9 cellular contexts compared by ENCODE assay signal in genomic region chr14:45083622-45083978, GRCh38. TPM values are rescaled to one million over a fixed set of nuclear protein-coding genes. Genes with fewer than 3 reads are reported as not detected.
A peak's percentile ranks its signal among the peaks of the same experiment; 100 is the strongest.
DNase-seq lines count a peak whose midpoint lies in the region; ATAC-seq, FAIRE-seq and TF ChIP-seq lines count a peak whose summit lies in the region.
"Had no signal": no experiment of that assay in that cellular context is flagged by ENCODE, and none has a peak within 500 bp of the region (broad histone marks: within the 10 kb centered on the region; RNA-seq: fewer than 3 reads in every experiment).

No MANE protein-coding gene starts in this region.

- H3K9me1 ChIP-seq in keratinocyte (ENCODE audit: control insufficient read depth, extremely low read depth, insufficient read depth, low read length): no peaks in the 10 kb centered on the region

- POLR2A ChIA-PET in activated CD8-positive, alpha-beta T cell treated with anti-CD3 and anti-CD28 coated beads for 36 hours (lab: Charles Lee): interaction anchor here (1.0 to 3.1 kb wide), 6 partner anchors 9 to 187 kb away, joined by 3 to 21 read pairs (median 4); partner anchors contain the start of genes FANCM, KLHL28 and TOGARAM1

- H3K36me3 ChIP-seq in keratinocyte (ENCODE audit: control insufficient read depth in 2 of 2, extremely low read depth in 1 of 2, insufficient read depth in 2 of 2, low read length in 2 of 2) (peaks cover 0 to 4% of the 10 kb centered on the region in 2 experiments), testis (ENCODE audit: low read depth, missing control alignments) (no peaks in the 10 kb centered on the region)

- H3K4me3 ChIP-seq in keratinocyte (ENCODE audit: control insufficient read depth in 2 of 3, extremely low read depth in 1 of 3, insufficient read depth in 2 of 3, low read depth in 1 of 3, low read length in 3 of 3) (peak overlapping the region; percentile 42 to 77 (median 55)), testis (peak overlapping the region; percentile 70 to 73)

- H3K4me1 ChIP-seq in keratinocyte (ENCODE audit: control insufficient read depth, extremely low read depth, insufficient read depth, low read length) (peaks cover 29% of the 10 kb centered on the region), testis (peaks cover 5% of the 10 kb centered on the region)

- peaks cover 39% of the 10 kb centered on the region for H3K4me1 Mint-ChIP-seq in activated T-cell treated with anti-CD3 and anti-CD28 coated beads, Interleukin-2, amount 50 U/mL, for 24 hours (ENCODE audit: low read depth)
- H3K4me1 Mint-ChIP-seq in activated CD8-positive, alpha-beta T cell treated with anti-CD3 and anti-CD28 coated beads for 36 hours (ENCODE audit: low read depth): peaks cover 42% of the 10 kb centered on the region

- dilution Hi-C loops in keratinocyte (cut with MboI; ENCODE audit: extremely low pct_ligation_motif_present, low sequenced_read_pairs): no loop called here

- no peaks in the 10 kb centered on the region for H3K9me3 Mint-ChIP-seq in activated T-cell treated with anti-CD3 and anti-CD28 coated beads, Interleukin-2, amount 50 U/mL, for 24 hours
- no peaks in the 10 kb centered on the region for H3K9me3 Mint-ChIP-seq in activated CD8-positive, alpha-beta T cell treated with anti-CD3 and anti-CD28 coated beads for 36 hours

- peak overlapping the region; percentile 95 for H3K9ac ChIP-seq in keratinocyte (ENCODE audit: control insufficient read depth, extremely low read depth, insufficient read depth, low read length)

- TF ChIP-seq POLR2A in testis (IDR thresholded peaks at IDR 0.05) (no peak), GM18505 (IDR thresholded peaks at IDR 0.05; ENCODE audit: borderline replicate concordance, extremely low read depth, insufficient read depth, insufficient read length) (no peak)

- FAIRE-seq in keratinocyte (lab: Jason Lieb, UNC): no peak
- FAIRE-seq: frontal cortex had no signal

- H3K36me3 Mint-ChIP-seq in activated T-cell treated with anti-CD3 and anti-CD28 coated beads, Interleukin-2, amount 50 U/mL, for 24 hours (ENCODE audit: low read depth): peaks cover 44% of the 10 kb centered on the region
- H3K36me3 Mint-ChIP-seq in activated CD8-positive, alpha-beta T cell treated with anti-CD3 and anti-CD28 coated beads for 36 hours (ENCODE audit: low read depth): peaks cover 14% of the 10 kb centered on the region

- no peak for ATAC-seq in activated CD8-positive, alpha-beta T cell treated with anti-CD3 and anti-CD28 coated beads for 36 hours
- no peak for ATAC-seq in GM18505 (IDR thresholded peaks at IDR 0.05; ENCODE audit: unreplicated experiment)

- no peaks in the 10 kb centered on the region for H3K27me3 ChIP-seq in keratinocyte (ENCODE audit: control insufficient read depth, extremely low read depth, insufficient read depth, low read length)
- H3K27me3 ChIP-seq in testis: no peaks in the 10 kb centered on the region

- H3K27ac Mint-ChIP-seq in activated T-cell treated with anti-CD3 and anti-CD28 coated beads, Interleukin-2, amount 50 U/mL, for 24 hours: peak overlapping the region; percentile 98
- peak overlapping the region; percentile 79 for H3K27ac Mint-ChIP-seq in activated CD8-positive, alpha-beta T cell treated with anti-CD3 and anti-CD28 coated beads for 36 hours

- H4K20me1 ChIP-seq in keratinocyte (ENCODE audit: control insufficient read depth, extremely low read depth, insufficient read depth, low read length): peaks cover 12% of the 10 kb centered on the region

- no peak for DNase-seq in activated T-cell treated with anti-CD3 and anti-CD28 coated beads, Interleukin-2, amount 50 U/mL, for 24 hours
- DNase-seq in activated T-cell treated with anti-CD3 and anti-CD28 coated beads, Interleukin-2, amount 50 U/mL, for 48 hours: no peak
- DNase-seq in activated CD8-positive, alpha-beta T cell treated with anti-CD3 and anti-CD28 coated beads for 36 hours: no peak
- DNase-seq in keratinocyte (ENCODE audit: low read depth, low spot score): no peak
- DNase-seq in testis: no peak
- no peak for DNase-seq in NOMO-1 (lab: John Stamatoyannopoulos, UW; ENCODE audit: unreplicated experiment in 2 of 2)
- no peak for DNase-seq in NCI-H2227 (lab: John Stamatoyannopoulos, UW; ENCODE audit: unreplicated experiment)

- TF ChIP-seq CTCF in activated CD8-positive, alpha-beta T cell treated with anti-CD3 and anti-CD28 coated beads for 36 hours (IDR thresholded peaks at IDR 0.05): no peak
- TF ChIP-seq CTCF in keratinocyte (optimal IDR thresholded peaks at IDR 0.05 in 1 of 3, IDR thresholded peaks at IDR 0.05 in 1 of 3, conservative IDR thresholded peaks at IDR 0.05 in 1 of 3; ENCODE audit: extremely low read depth in 1 of 3, insufficient read depth in 2 of 3, low read length in 3 of 3) (no peak), testis (IDR thresholded peaks at IDR 0.05) (no peak)

- H2AFZ ChIP-seq in keratinocyte (ENCODE audit: control insufficient read depth, low read length): peak overlapping the region; percentile 95

- H3K9me3 ChIP-seq in keratinocyte (ENCODE audit: control insufficient read depth, low read depth, low read length) (no peaks in the 10 kb centered on the region), testis (no peaks in the 10 kb centered on the region)

- intact Hi-C loops in activated CD8-positive, alpha-beta T cell treated with anti-CD3 and anti-CD28 coated beads for 36 hours (cut with micrococcal nuclease): loop anchor here (10.0 kb wide), 1 partner anchor 189 kb away; a partner anchor contains a TSS
- intact Hi-C loops in testis (cut with DNase I; ENCODE audit: low total_unique reads): no loop called here

- peak overlapping the region; percentile 91 for H3K4me2 ChIP-seq in keratinocyte (ENCODE audit: control insufficient read depth, extremely low read depth, insufficient read depth, low read depth, low read length)

- peaks cover 46% of the 10 kb centered on the region for H3K79me2 ChIP-seq in keratinocyte (ENCODE audit: control insufficient read depth, insufficient read depth, low read length)

- H3K4me3 Mint-ChIP-seq in activated T-cell treated with anti-CD3 and anti-CD28 coated beads, Interleukin-2, amount 50 U/mL, for 24 hours: peak overlapping the region; percentile 98
- H3K4me3 Mint-ChIP-seq in activated CD8-positive, alpha-beta T cell treated with anti-CD3 and anti-CD28 coated beads for 36 hours: peak overlapping the region; percentile 93

- WGBS in testis, 2 donors: 0 to 1% methylated on average over 5 to 11 of the region's 11 CpGs

- H3K27me3 Mint-ChIP-seq in activated T-cell treated with anti-CD3 and anti-CD28 coated beads, Interleukin-2, amount 50 U/mL, for 24 hours: no peaks in the 10 kb centered on the region
- no peaks in the 10 kb centered on the region for H3K27me3 Mint-ChIP-seq in activated CD8-positive, alpha-beta T cell treated with anti-CD3 and anti-CD28 coated beads for 36 hours

- H3K27ac ChIP-seq in keratinocyte (ENCODE audit: control insufficient read depth, insufficient read depth, low read length) (peak overlapping the region; percentile 93), testis (peak overlapping the region; percentile 67 to 81)

- CTCF ChIA-PET in activated CD8-positive, alpha-beta T cell treated with anti-CD3 and anti-CD28 coated beads for 36 hours (lab: Charles Lee): interaction anchor here (0.9 kb wide), 1 partner anchor 169 kb away, joined by 3 read pairs; no protein-coding TSS in a partner anchor

RNA-seq across cellular contexts. Expression of gene PRPF39, which starts 0.3 kb away (rescaled TPM):
- total RNA-seq in activated CD8-positive, alpha-beta T cell treated with anti-CD3 and anti-CD28 coated beads for 36 hours: 10 to 100 TPM; 45.7 to 48.3 TPM
- polyA plus RNA-seq in keratinocyte (15.6 to 51.5 TPM (median 45.5 TPM) in 3 replicates), testis (ENCODE audit: insufficient read depth, low read depth, low replicate concordance) (14.6 TPM)
- polyA plus RNA-seq in keratinocyte (2011; ENCODE audit: low read depth): 59.4 TPM
- 5.9 and 11.4 TPM in 2 replicates for polyA plus RNA-seq in keratinocyte (2011; cell fraction: cytosol; rRNA removed)
- polyA plus RNA-seq in keratinocyte (2011; cell fraction: nucleus; rRNA removed): 53.4 and 82.5 TPM in 2 replicates
- 16.2 and 22.8 TPM in 2 replicates for polyA plus RNA-seq in keratinocyte (2012; ENCODE audit: low replicate concordance)
- polyA minus RNA-seq in keratinocyte: 9.1 to 63.3 TPM (median 33.5 TPM) in 3 replicates
- 5.6 TPM for polyA minus RNA-seq in keratinocyte (2011; cell fraction: cytosol; rRNA and poly(A)+ RNA removed)
- polyA minus RNA-seq in keratinocyte (2011; cell fraction: nucleus; rRNA and poly(A)+ RNA removed): 29.2 and 59.7 TPM in 2 replicates
- total RNA-seq in testis: 10 to 100 TPM; 30.9 to 41.1 TPM

RNA-seq across cellular contexts. Expression of gene FKBP3, which starts 50.7 kb away (rescaled TPM):
- total RNA-seq in activated CD8-positive, alpha-beta T cell treated with anti-CD3 and anti-CD28 coated beads for 36 hours: 10 to 100 TPM; 65.6 to 66.4 TPM
- polyA plus RNA-seq in keratinocyte (49.1 to 98.8 TPM (median 55.7 TPM) in 3 replicates), testis (ENCODE audit: insufficient read depth, low read depth, low replicate concordance) (73.5 TPM)
- 91.5 TPM for polyA plus RNA-seq in keratinocyte (2011; ENCODE audit: low read depth)
- 43.7 and 63.7 TPM in 2 replicates for polyA plus RNA-seq in keratinocyte (2011; cell fraction: cytosol; rRNA removed)
- polyA plus RNA-seq in keratinocyte (2011; cell fraction: nucleus; rRNA removed): 33.1 and 58.6 TPM in 2 replicates
- polyA plus RNA-seq in keratinocyte (2012; ENCODE audit: low replicate concordance): 40.9 and 74.1 TPM in 2 replicates
- polyA minus RNA-seq in keratinocyte: 1.7 to 8.1 TPM (median 2.7 TPM) in 3 replicates
- 12.3 TPM for polyA minus RNA-seq in keratinocyte (2011; cell fraction: cytosol; rRNA and poly(A)+ RNA removed)
- polyA minus RNA-seq in keratinocyte (2011; cell fraction: nucleus; rRNA and poly(A)+ RNA removed): 5.3 and 9.7 TPM in 2 replicates
- 10 to 100 TPM; 60.8 to 65.0 TPM for total RNA-seq in testis

RNA-seq across cellular contexts. Expression of gene FANCM, which starts 52.1 kb away (rescaled TPM):
- 10 to 100 TPM; 15.8 to 17.0 TPM for total RNA-seq in activated CD8-positive, alpha-beta T cell treated with anti-CD3 and anti-CD28 coated beads for 36 hours
- polyA plus RNA-seq in keratinocyte (2.5 to 6.0 TPM (median 3.0 TPM) in 3 replicates), testis (ENCODE audit: insufficient read depth, low read depth, low replicate concordance) (9.3 TPM)
- polyA plus RNA-seq in keratinocyte (2011; ENCODE audit: low read depth): 6.5 TPM
- polyA plus RNA-seq in keratinocyte (2011; cell fraction: cytosol; rRNA removed): 0.97 and 2.0 TPM in 2 replicates
- polyA plus RNA-seq in keratinocyte (2011; cell fraction: nucleus; rRNA removed): 5.8 and 6.2 TPM in 2 replicates
- 2.6 and 4.0 TPM in 2 replicates for polyA plus RNA-seq in keratinocyte (2012; ENCODE audit: low replicate concordance)
- 2.7 to 10.2 TPM (median 6.5 TPM) in 3 replicates for polyA minus RNA-seq in keratinocyte
- polyA minus RNA-seq in keratinocyte (2011; cell fraction: cytosol; rRNA and poly(A)+ RNA removed): 6.1 TPM
- polyA minus RNA-seq in keratinocyte (2011; cell fraction: nucleus; rRNA and poly(A)+ RNA removed): 9.3 and 15.2 TPM in 2 replicates
- total RNA-seq in testis: 10 to 100 TPM; 16.4 to 25.2 TPM
